Comparison of ENCODE assay signal across 19 cellular contexts in the genomic region with DNA sequence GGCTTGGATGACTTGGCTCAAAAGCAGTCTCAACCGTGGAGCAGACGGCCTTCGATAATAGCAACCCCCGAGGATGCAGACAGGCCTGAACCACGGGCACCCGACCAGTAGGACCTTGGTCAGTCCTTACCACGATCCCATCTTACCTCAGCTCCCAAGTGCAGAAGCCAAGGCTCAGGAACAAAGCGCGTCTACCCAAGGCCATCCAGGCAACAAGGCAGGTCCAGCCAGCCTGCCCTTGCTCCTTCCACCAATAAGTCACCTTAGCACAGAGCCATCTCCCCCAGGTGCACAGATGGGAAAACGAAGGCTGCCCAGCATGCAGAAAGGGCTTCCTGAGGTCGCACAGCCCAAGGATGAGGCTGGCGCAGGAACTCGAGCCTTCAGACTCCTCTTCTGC.
A peak's percentile ranks its signal among the peaks of the same experiment; 100 is the strongest.
DNase-seq lines count a peak whose midpoint lies in the region; ATAC-seq, FAIRE-seq and TF ChIP-seq lines count a peak whose summit lies in the region.
"Had no signal": no experiment of that assay in that cellular context is flagged by ENCODE, and none has a peak within 500 bp of the region (broad histone marks: within the 10 kb centered on the region; RNA-seq: fewer than 3 reads in every experiment).

No MANE protein-coding gene starts in this region.

- no peaks in the 10 kb centered on the region for H3K27me3 Mint-ChIP-seq in activated CD4-positive, alpha-beta T cell treated with anti-CD3 and anti-CD28 coated beads for 36 hours
- H3K27me3 Mint-ChIP-seq in CD4-positive, CD25-positive, alpha-beta regulatory T cell: no peaks in the 10 kb centered on the region
- no peaks in the 10 kb centered on the region for H3K27me3 Mint-ChIP-seq in activated CD8-positive, alpha-beta T cell treated with anti-CD3 and anti-CD28 coated beads for 36 hours
- H3K27me3 Mint-ChIP-seq: memory B cell had no signal

- H3K4ac ChIP-seq in H1 (replicated peaks; ENCODE audit: insufficient read length, low read depth, low read length): no peak overlapping the region

- no peak for TF ChIP-seq CTCF in activated CD8-positive, alpha-beta T cell treated with anti-CD3 and anti-CD28 coated beads for 36 hours (IDR thresholded peaks at IDR 0.05)
- TF ChIP-seq CTCF in H1 (IDR thresholded peaks at IDR 0.05; ENCODE audit: control extremely low read depth in 1 of 3, insufficient read depth in 1 of 3, low read depth in 1 of 3, low read length in 3 of 3): no peak

- peak overlapping the region; percentile 29; the same call in 1 of the 2 replicates for H4K8ac ChIP-seq in H1 (ENCODE audit: extremely low read depth, insufficient read depth, low read length)

- intact Hi-C loops in activated CD4-positive, alpha-beta T cell treated with anti-CD3 and anti-CD28 coated beads for 36 hours (cut with DNase I, micrococcal nuclease): loop anchor here (5.0 kb wide), 3 partner anchors 288 to 1217 kb away; a partner anchor contains a TSS
- intact Hi-C loops in activated CD8-positive, alpha-beta T cell treated with anti-CD3 and anti-CD28 coated beads for 36 hours (cut with micrococcal nuclease): loop anchor here (5.0 to 10.0 kb wide), 3 partner anchors 38 to 1220 kb away; no protein-coding TSS in a partner anchor

- no peak for FAIRE-seq in H1 (lab: Jason Lieb, UNC)
- FAIRE-seq: A204.1, D721Med had no signal

- peak overlapping the region; percentile 65; the same call in 1 of the 2 replicates for H2BK15ac ChIP-seq in H1 (ENCODE audit: low read length)

- no peak overlapping the region for H3K23ac ChIP-seq in H1 (ENCODE audit: insufficient read length)

- no peak overlapping the region for H3K14ac ChIP-seq in H1 (ENCODE audit: insufficient read length)

- H3K56ac ChIP-seq in H1 (replicated peaks; ENCODE audit: insufficient read length, low read depth, low read length): no peak overlapping the region

- H3K4me1 Mint-ChIP-seq in activated CD4-positive, alpha-beta T cell treated with anti-CD3 and anti-CD28 coated beads for 36 hours: peaks cover 94% of the 10 kb centered on the region
- peaks cover 39 to 100% (median 77%) of the 10 kb centered on the region in 4 donors for H3K4me1 Mint-ChIP-seq in CD4-positive, CD25-positive, alpha-beta regulatory T cell
- H3K4me1 Mint-ChIP-seq in activated CD8-positive, alpha-beta T cell treated with anti-CD3 and anti-CD28 coated beads for 36 hours (ENCODE audit: low read depth): peaks cover 90% of the 10 kb centered on the region
- H3K4me1 Mint-ChIP-seq: memory B cell had no signal

- no peak overlapping the region for H2AK5ac ChIP-seq in H1 (ENCODE audit: low read depth, low read length)

- H3K27me3 ChIP-seq in CD4-positive, CD25-positive, alpha-beta regulatory T cell (ENCODE audit: control insufficient read depth, insufficient read depth, low read length): no peaks in the 10 kb centered on the region
- no peaks in the 10 kb centered on the region for H3K27me3 ChIP-seq in H1 (replicated peaks in 1 of 4; ENCODE audit: control insufficient read depth in 3 of 4, extremely low read depth in 1 of 4, insufficient read depth in 3 of 4, low read length in 3 of 4)
- H3K27me3 ChIP-seq: upper lobe of left lung had no signal

- peaks cover 50% of the 10 kb centered on the region for H3K36me3 ChIP-seq in CD4-positive, CD25-positive, alpha-beta regulatory T cell (ENCODE audit: control insufficient read depth, insufficient read depth, low read length)
- H3K36me3 ChIP-seq in H1 (ENCODE audit: control insufficient read depth in 2 of 4, insufficient read depth in 4 of 4, low read length in 3 of 4): peaks cover 0 to 2% (median 0%) of the 10 kb centered on the region in 4 experiments; a peak in 1 of 8 replicates
- H3K36me3 ChIP-seq: upper lobe of left lung had no signal

- peak overlapping the region; percentile 92 for H3K27ac ChIP-seq in CD4-positive, CD25-positive, alpha-beta regulatory T cell (ENCODE audit: insufficient read depth, low read length, poor library complexity, severe bottlenecking)
- H3K27ac ChIP-seq in H1 (ENCODE audit: low read depth, low read length): no peak overlapping the region
- H3K27ac ChIP-seq: upper lobe of left lung had no signal

- H3K4me3 ChIP-seq in CD4-positive, CD25-positive, alpha-beta regulatory T cell (ENCODE audit: low read depth, low read length): peak overlapping the region; percentile 44
- no peak overlapping the region for H3K4me3 ChIP-seq in H1 (ENCODE audit: extremely low read depth in 1 of 4, insufficient read depth in 2 of 4, low read depth in 3 of 4, low read length in 4 of 4)
- H3K4me3 ChIP-seq: upper lobe of left lung had no signal

- no peak for TF ChIP-seq EP300 in H1 (IDR thresholded peaks at IDR 0.05; ENCODE audit: borderline replicate concordance in 1 of 2, low read depth in 2 of 2, low read length in 2 of 2)

- H2BK12ac ChIP-seq in H1 (ENCODE audit: low read depth, low read length): no peak overlapping the region

- 93% methylated on average over 11 of the region's 13 CpGs; no CpG with 5 or more reads in 1 of the 2 experiments for WGBS in H1 (ENCODE audit: extremely low coverage in 1 of 2, insufficient coverage in 1 of 2, insufficient read length in 1 of 2, insufficient replicate concordance in 2 of 2, low coverage in 1 of 2, low lambda C conversion rate in 2 of 2, missing lambda C conversion rate in 1 of 2), 2 experiments

- CTCF ChIA-PET in activated CD4-positive, alpha-beta T cell treated with anti-CD3 and anti-CD28 coated beads for 36 hours (lab: Charles Lee): interaction anchor here (0.6 to 1.5 kb wide), 6 partner anchors 21 to 1057 kb away, joined by 3 to 4 read pairs (median 4); no protein-coding TSS in a partner anchor
- CTCF ChIA-PET in activated CD8-positive, alpha-beta T cell treated with anti-CD3 and anti-CD28 coated beads for 36 hours (lab: Charles Lee): interaction anchor here (1.3 kb wide), 2 partner anchors 71 to 77 kb away, joined by 4 to 7 read pairs; a partner anchor contains a TSS
- CTCF ChIA-PET in H1 (lab: Charles Lee; ENCODE audit: partially characterized antibody): interaction anchor here (0.7 to 1.7 kb wide), 3 partner anchors 21 to 72 kb away, joined by 3 to 7 read pairs (median 3); no protein-coding TSS in a partner anchor

- H3K79me2 ChIP-seq in H1 (ENCODE audit: control insufficient read depth in 1 of 2, insufficient read depth in 2 of 2, low read length in 2 of 2): 0 out of 4 replicates have a peak, but pooled peaks cover 0 to 18% of the 10 kb centered on the region in 2 experiments

- H3K4me2 ChIP-seq in H1 (ENCODE audit: insufficient read depth in 1 of 2, low read depth in 2 of 2, low read length in 2 of 2): no peak overlapping the region
- H3K4me2 ChIP-seq: SK-N-SH had no signal

- H2BK20ac ChIP-seq in H1 (ENCODE audit: low read length): no peak overlapping the region

- peaks cover 73% of the 10 kb centered on the region for H3K36me3 Mint-ChIP-seq in activated CD4-positive, alpha-beta T cell treated with anti-CD3 and anti-CD28 coated beads for 36 hours (ENCODE audit: low read depth)
- peaks cover 32% of the 10 kb centered on the region for H3K36me3 Mint-ChIP-seq in CD4-positive, CD25-positive, alpha-beta regulatory T cell
- peaks cover 41% of the 10 kb centered on the region for H3K36me3 Mint-ChIP-seq in activated CD8-positive, alpha-beta T cell treated with anti-CD3 and anti-CD28 coated beads for 36 hours (ENCODE audit: low read depth)
- H3K36me3 Mint-ChIP-seq: memory B cell had no signal

- no peaks in the 10 kb centered on the region for H3K9me3 ChIP-seq in CD4-positive, CD25-positive, alpha-beta regulatory T cell (ENCODE audit: control insufficient read depth in 2 of 2, low read length in 2 of 2)
- no peaks in the 10 kb centered on the region for H3K9me3 ChIP-seq in H1 (ENCODE audit: insufficient read depth in 2 of 2, low read depth in 1 of 2, low read length in 1 of 2)
- H3K9me3 ChIP-seq: SK-N-SH, upper lobe of left lung had no signal

- ATAC-seq in activated CD4-positive, alpha-beta T cell treated with anti-CD3 and anti-CD28 coated beads for 36 hours: no peak
- ATAC-seq in CD4-positive, CD25-positive, alpha-beta regulatory T cell (ENCODE audit: low read depth in 2 of 2): no peak
- no peak for ATAC-seq in activated CD8-positive, alpha-beta T cell treated with anti-CD3 and anti-CD28 coated beads for 36 hours
- ATAC-seq: left cardiac atrium had no signal

- TF ChIP-seq RAD21 in H1 (IDR thresholded peaks at IDR 0.05 in 1 of 2, conservative IDR thresholded peaks at IDR 0.05 in 1 of 2; ENCODE audit: low read depth in 2 of 2, low read length in 2 of 2): no peak

- H2BK120ac ChIP-seq in H1 (replicated peaks; ENCODE audit: low read depth, low read length): no peak overlapping the region

- no peak overlapping the region for H3K9ac ChIP-seq in H1 (replicated peaks in 1 of 4; ENCODE audit: extremely low read depth in 1 of 4, low read depth in 3 of 4, low read length in 3 of 4)
- H3K9ac ChIP-seq: SK-N-SH had no signal

- no peak overlapping the region for H3K18ac ChIP-seq in H1 (ENCODE audit: extremely low read depth, low read length)

- H4K91ac ChIP-seq in H1 (replicated peaks; ENCODE audit: insufficient read length, low read length): no peak overlapping the region

- H3K27ac Mint-ChIP-seq in activated CD4-positive, alpha-beta T cell treated with anti-CD3 and anti-CD28 coated beads for 36 hours: peak overlapping the region; percentile 99
- H3K27ac Mint-ChIP-seq in CD4-positive, CD25-positive, alpha-beta regulatory T cell: peak overlapping the region; percentile 97 to 100 (median 99)
- H3K27ac Mint-ChIP-seq in activated CD8-positive, alpha-beta T cell treated with anti-CD3 and anti-CD28 coated beads for 36 hours: peak overlapping the region; percentile 98
- H3K27ac Mint-ChIP-seq: memory B cell had no signal

- H2BK5ac ChIP-seq in H1 (ENCODE audit: low read depth, low read length): peak overlapping the region; percentile 12; the same call in 1 of the 2 replicates

- peaks cover 6% of the 10 kb centered on the region; the same call in 1 of the 2 replicates for H3K79me1 ChIP-seq in H1 (ENCODE audit: low read depth, low read length)

- POLR2A ChIA-PET in activated CD4-positive, alpha-beta T cell treated with anti-CD3 and anti-CD28 coated beads for 36 hours (lab: Charles Lee): interaction anchor here (1.2 to 1.4 kb wide), 2 partner anchors 21 to 24 kb away, joined by 3 read pairs; no protein-coding TSS in a partner anchor
- POLR2A ChIA-PET in activated CD8-positive, alpha-beta T cell treated with anti-CD3 and anti-CD28 coated beads for 36 hours (lab: Charles Lee): interaction anchor here (0.9 to 2.6 kb wide), 10 partner anchors 9 to 78 kb away, joined by 3 to 10 read pairs (median 4); a partner anchor contains a TSS
- POLR2A ChIA-PET in H1 (lab: Charles Lee; ENCODE audit: partially characterized antibody): interaction anchor here (0.7 to 1.5 kb wide), 3 partner anchors 8 to 47 kb away, joined by 3 read pairs; no protein-coding TSS in a partner anchor

- H3K9me3 Mint-ChIP-seq in activated CD4-positive, alpha-beta T cell treated with anti-CD3 and anti-CD28 coated beads for 36 hours (ENCODE audit: low read depth): no peaks in the 10 kb centered on the region
- H3K9me3 Mint-ChIP-seq in CD4-positive, CD25-positive, alpha-beta regulatory T cell: no peaks in the 10 kb centered on the region
- H3K9me3 Mint-ChIP-seq in activated CD8-positive, alpha-beta T cell treated with anti-CD3 and anti-CD28 coated beads for 36 hours: no peaks in the 10 kb centered on the region
- H3K9me3 Mint-ChIP-seq: memory B cell had no signal

- H2AFZ ChIP-seq in H1 (ENCODE audit: low read length): no peak overlapping the region

- H3K4me3 Mint-ChIP-seq in activated CD4-positive, alpha-beta T cell treated with anti-CD3 and anti-CD28 coated beads for 36 hours: peak overlapping the region; percentile 79
- peak overlapping the region; percentile 88 to 96 (median 90) for H3K4me3 Mint-ChIP-seq in CD4-positive, CD25-positive, alpha-beta regulatory T cell
- peak overlapping the region; percentile 9 for H3K4me3 Mint-ChIP-seq in activated CD8-positive, alpha-beta T cell treated with anti-CD3 and anti-CD28 coated beads for 36 hours
- H3K4me3 Mint-ChIP-seq: memory B cell had no signal

- DNase-seq in activated CD4-positive, alpha-beta T cell treated with anti-CD3 and anti-CD28 coated beads for 36 hours: no peak
- no peak for DNase-seq in activated CD4-positive, alpha-beta T cell treated with anti-CD3 and anti-CD28 coated beads for 1 hour
- DNase-seq in CD4-positive, CD25-positive, alpha-beta regulatory T cell: no peak
- no peak for DNase-seq in activated CD8-positive, alpha-beta T cell treated with anti-CD3 and anti-CD28 coated beads for 36 hours
- DNase-seq in H1 (ENCODE audit: low read depth in 1 of 2, low spot score in 2 of 2): no peak
- no peak for DNase-seq in NCI-H69 (lab: John Stamatoyannopoulos, UW)
- DNase-seq in kidney tubule cell (ENCODE audit: low spot score): no peak
- DNase-seq in SKM-1 (lab: John Stamatoyannopoulos, UW; ENCODE audit: unreplicated experiment): no peak
- DNase-seq: GOT3, Karpas-422, left cardiac atrium, NCI-H187, retina, RPMI8226, SK-N-SH, upper lobe of left lung had no signal

- H3K23me2 ChIP-seq in H1 (ENCODE audit: low read depth, low read length): no peaks in the 10 kb centered on the region

- peaks cover 100% of the 10 kb centered on the region for H3K4me1 ChIP-seq in CD4-positive, CD25-positive, alpha-beta regulatory T cell (ENCODE audit: control insufficient read depth, insufficient read depth, low read length, poor library complexity, severe bottlenecking)
- peaks cover 3 to 12% (median 6%) of the 10 kb centered on the region in 4 experiments; a peak in 6 of 7 replicates for H3K4me1 ChIP-seq in H1 (replicated peaks in 1 of 4; ENCODE audit: control insufficient read depth in 3 of 4, insufficient read depth in 4 of 4, low read length in 3 of 4)

- no peak overlapping the region for H4K5ac ChIP-seq in H1 (ENCODE audit: insufficient read length, low read depth, low read length)

- no peak for TF ChIP-seq POLR2A in H1 (IDR thresholded peaks at IDR 0.05; ENCODE audit: control extremely low read depth in 1 of 2, low read depth in 2 of 2, low read length in 2 of 2)

- peaks cover 0 to 3% of the 10 kb centered on the region in 2 experiments for H4K20me1 ChIP-seq in H1 (replicated peaks in 1 of 2; ENCODE audit: control insufficient read depth in 1 of 2, insufficient read depth in 2 of 2, low read length in 2 of 2)

Comparison
In these comparisons a context has a peak if more than half of its experiments do, and no peak if none do; other contexts are left out.
1. H3K4me3 Mint-ChIP-seq: peak in every context shown above with its lines; median percentile 90 in CD4-positive, CD25-positive, alpha-beta regulatory T cell; 79 in activated CD4-positive, alpha-beta T cell treated with anti-CD3 and anti-CD28 coated beads for 36 hours; 9 in activated CD8-positive, alpha-beta T cell treated with anti-CD3 and anti-CD28 coated beads for 36 hours.